In genomic region chr3:141421186-141421585, GRCh38 we compare ENCODE assay signal across 1 cellular context.
TF ChIP-seq lines count a peak whose summit lies in the region.

No MANE protein-coding gene starts in this region.

TF ChIP-seq in GM23338, 12 proteins besides CTCF, POLR2A, EP300 and RAD21:
- TF ChIP-seq ETS1 (IDR thresholded peaks at IDR 0.05), result no peak
- TF ChIP-seq CREB1 (CRISPR knock-in tag; IDR thresholded peaks at IDR 0.05; ENCODE audit: low read depth), result no peak
- no peak for TF ChIP-seq REST (IDR thresholded peaks at IDR 0.05; ENCODE audit: unreplicated experiment)
- no peak for TF ChIP-seq JUNB (IDR thresholded peaks at IDR 0.05; ENCODE audit: unreplicated experiment)
- TF ChIP-seq EZH2 (IDR thresholded peaks at IDR 0.05; ENCODE audit: low read depth, unreplicated experiment), result no peak
